8 cellular contexts compared by ENCODE assay signal in genomic region chr14:75175677-75176141, GRCh38. TPM values are rescaled to one million over a fixed set of nuclear protein-coding genes. Genes with fewer than 3 reads are reported as not detected.
DNase-seq lines count a peak whose midpoint lies in the region; ATAC-seq, FAIRE-seq and TF ChIP-seq lines count a peak whose summit lies in the region.

No MANE protein-coding gene starts in this region.

- peaks cover 30% of the 10 kb centered on the region for H3K4me1 ChIP-seq in OCI-LY7 (ENCODE audit: insufficient read depth, low read length, poor library complexity, severe bottlenecking)

- H3K27ac ChIP-seq in AG04450 (ENCODE audit: low read depth, low read length) (peak overlapping the region; percentile 94), OCI-LY7 (ENCODE audit: low read depth, low read length, poor library complexity, severe bottlenecking) (peak overlapping the region; percentile 88)

- H3K4me3 ChIP-seq in AG04450 (ENCODE audit: low read depth, low read length) = peak overlapping the region; percentile 95
- H3K4me3 ChIP-seq in OCI-LY7 (ENCODE audit: low read depth, low read length, poor library complexity, severe bottlenecking) = peak overlapping the region; percentile 77
- peak overlapping the region; percentile 89 for H3K4me3 ChIP-seq in epithelial cell of proximal tubule (ENCODE audit: low read depth, low read length)
- H3K4me3 ChIP-seq in retinal pigment epithelial cell (ENCODE audit: low read length) = peak overlapping the region; percentile 96

- peak; percentile 11 for ATAC-seq in GM21447 (IDR thresholded peaks at IDR 0.05; ENCODE audit: unreplicated experiment)
- ATAC-seq in GM21825 (IDR thresholded peaks at IDR 0.05; ENCODE audit: unreplicated experiment) = no peak

- H3K9me3 ChIP-seq in AG04450 (ENCODE audit: control insufficient read depth, insufficient read depth, low read length) (no peaks in the 10 kb centered on the region; the same call in 1 of the 2 replicates), OCI-LY7 (ENCODE audit: low read length) (no peaks in the 10 kb centered on the region)

- no TSS peak for BruUV-seq in OCI-LY7 (replicated peaks; lab: Mats Ljungman, UMichigan)

- peak overlapping the region; percentile 67; the same call in 1 of the 2 replicates for H2AFZ ChIP-seq in OCI-LY7 (ENCODE audit: low read length)

- POLR2A ChIA-PET in AG04450 (lab: Yijun Ruan, JAX) (no interaction called here), OCI-LY7 (lab: Charles Lee) (interaction anchor here (0.7 to 1.0 kb wide), 4 partner anchors 24 to 803 kb away, joined by 3 to 5 read pairs (median 4); no protein-coding TSS in a partner anchor)

- H3K79me2 ChIP-seq in OCI-LY7 (ENCODE audit: insufficient read depth, low read depth, low read length) = peaks cover 52% of the 10 kb centered on the region

- peak overlapping the region; percentile 78 for H3K4me2 ChIP-seq in OCI-LY7 (ENCODE audit: low read length)

- DNase-seq in AG04450 (ENCODE audit: low read depth, low spot score) = no peak
- no peak for DNase-seq in OCI-LY7 (ENCODE audit: low spot score)
- no peak for DNase-seq in epithelial cell of proximal tubule (ENCODE audit: low read depth)
- DNase-seq in retinal pigment epithelial cell (ENCODE audit: low read depth) = no peak
- no peak for DNase-seq in H54 (ENCODE audit: insufficient read length, low spot score)
- no peak for DNase-seq in pons (ENCODE audit: low spot score)

- no peaks in the 10 kb centered on the region for H3K27me3 ChIP-seq in AG04450 (ENCODE audit: control insufficient read depth, insufficient read depth, low read length)

- TF ChIP-seq CTCF in AG04450 (IDR thresholded peaks at IDR 0.05; ENCODE audit: low read depth, low read length) (no peak), OCI-LY7 (conservative IDR thresholded peaks at IDR 0.05; ENCODE audit: low read length) (no peak), epithelial cell of proximal tubule (conservative IDR thresholded peaks at IDR 0.05; ENCODE audit: low read depth, low read length) (no peak), retinal pigment epithelial cell (conservative IDR thresholded peaks at IDR 0.05; ENCODE audit: low read depth, low read length) (no peak)

- TF ChIP-seq POLR2A in H54 (IDR thresholded peaks at IDR 0.05; ENCODE audit: low read depth, low read length) = no peak

- CTCF ChIA-PET in AG04450 (lab: Charles Lee) (interaction anchor here (0.6 kb wide), 1 partner anchor 120 kb away, joined by 3 read pairs; no protein-coding TSS in a partner anchor), OCI-LY7 (lab: Charles Lee; ENCODE audit: unreplicated experiment) (interaction anchor here (0.5 kb wide), 1 partner anchor 431 kb away, joined by 4 read pairs; no protein-coding TSS in a partner anchor)

- no peaks in the 10 kb centered on the region for H3K9me2 ChIP-seq in OCI-LY7 (ENCODE audit: insufficient read depth, low read length)

- peaks cover 14% of the 10 kb centered on the region for H4K20me1 ChIP-seq in OCI-LY7 (ENCODE audit: insufficient read depth, low read length)

- intact Hi-C loops in OCI-LY7 (cut with micrococcal nuclease; ENCODE audit: unreplicated experiment) = loop anchor here (1.0 to 5.0 kb wide), 4 partner anchors 49 to 121 kb away; partner anchors contain the start of genes FOS and NEK9

- no peak for FAIRE-seq in H54 (lab: Jason Lieb, UNC)

- peaks cover 25% of the 10 kb centered on the region; the same call in 1 of the 2 replicates for H3K36me3 ChIP-seq in OCI-LY7 (ENCODE audit: insufficient read depth, low read length)

RNA-seq across cellular contexts. Expression of gene TMED10, which starts 0.7 kb away (rescaled TPM):
- polyA plus RNA-seq in AG04450 (2011; rRNA removed) = 406 and 414 TPM in 2 replicates
- 438 and 494 TPM in 2 replicates for polyA minus RNA-seq in AG04450 (2011; rRNA and poly(A)+ RNA removed)
- 63.1 and 129 TPM in 2 replicates for total RNA-seq in OCI-LY7 (2014; rRNA removed; shearing (Covaris generic))
- total RNA-seq in OCI-LY7 (2022) (221 and 232 TPM in 2 replicates), epithelial cell of proximal tubule (119 and 122 TPM in 2 replicates)

RNA-seq across cellular contexts. Expression of gene NEK9, which starts 48.9 kb away (rescaled TPM):
- polyA plus RNA-seq in AG04450 (2011; rRNA removed) = 72.4 and 82.3 TPM in 2 replicates
- polyA minus RNA-seq in AG04450 (2011; rRNA and poly(A)+ RNA removed) = 66.2 and 88.8 TPM in 2 replicates
- 58.3 and 65.8 TPM in 2 replicates for total RNA-seq in OCI-LY7 (2014; rRNA removed; shearing (Covaris generic))
- total RNA-seq in OCI-LY7 (2022) = 82.6 and 86.4 TPM in 2 replicates
- total RNA-seq in epithelial cell of proximal tubule = 10.9 and 17.3 TPM in 2 replicates
